22 cellular contexts compared by ENCODE assay signal in the genomic region with DNA sequence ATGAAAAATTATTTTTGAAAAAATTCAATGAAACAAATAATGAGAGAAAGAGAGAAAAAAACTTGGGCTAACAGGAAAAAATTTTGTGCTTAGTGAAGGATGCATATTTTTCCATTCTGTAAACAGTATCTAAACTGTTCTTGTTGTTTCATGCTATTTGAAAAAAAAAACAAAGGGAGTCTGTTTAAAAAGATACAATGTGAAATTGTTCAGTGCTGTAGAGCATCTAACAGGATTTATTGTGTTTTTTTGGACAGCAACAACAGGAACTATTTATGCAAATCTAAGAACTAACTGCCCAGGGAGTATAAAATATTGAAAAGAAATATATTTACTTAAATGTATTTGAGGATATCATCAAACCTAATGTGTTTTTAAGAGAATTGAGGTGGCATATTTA. TPM values are rescaled to one million over a fixed set of nuclear protein-coding genes. Genes with fewer than 3 reads are reported as not detected.
DNase-seq lines count a peak whose midpoint lies in the region; ATAC-seq lines count a peak whose summit lies in the region.
"Had no signal": no experiment of that assay in that cellular context is flagged by ENCODE, and none has a peak within 500 bp of the region (broad histone marks: within the 10 kb centered on the region; RNA-seq: fewer than 3 reads in every experiment).

No MANE protein-coding gene starts in this region.

- H3K4me1 ChIP-seq in aorta (ENCODE audit: control insufficient read depth in 1 of 2, insufficient read depth in 2 of 2, low read length in 2 of 2): no peaks in the 10 kb centered on the region
- H3K4me1 ChIP-seq: Peyer's patch had no signal

- DNase-seq in NCI-H1048 (lab: John Stamatoyannopoulos, UW) (peak; percentile 70), medulla oblongata (ENCODE audit: extremely low spot score) (peak; percentile 88), superior temporal gyrus (ENCODE audit: extremely low spot score) (peak; percentile 95), aorta (no peak), GDM1 (lab: John Stamatoyannopoulos, UW) (no peak), iPS-NIHi11 (ENCODE audit: low spot score) (no peak)
- no peak for DNase-seq in NK-92 treated with Interleukin-12 subunit alpha and Interleukin-12 subunit beta, amount 100 ng/mL, for 24 hours (lab: John Stamatoyannopoulos, UW)
- DNase-seq: AML-193; CD8-positive, alpha-beta memory T cell; H7; Kasumi-1; MG63; NCI-H1417 treated with DMSO at 0.1 percent for 48 hours; NCI-H187; NCI-H2107; NCI-H510A; NCI-H774; Peyer's patch had no signal

- no peaks in the 10 kb centered on the region for H3K36me3 ChIP-seq in aorta (ENCODE audit: control insufficient read depth in 1 of 2, insufficient read depth in 2 of 2, low read length in 1 of 2)
- H3K36me3 ChIP-seq: MG63, Peyer's patch had no signal

- no peaks in the 10 kb centered on the region for H3K9me3 ChIP-seq in aorta (ENCODE audit: control insufficient read depth, low read length)
- H3K9me3 ChIP-seq: MG63, Peyer's patch had no signal

- ATAC-seq in aorta (ENCODE audit: low FRiP score): no peak

- intact Hi-C loops in aorta (cut with DNase I): no loop called here

- no peak overlapping the region for H3K4me3 ChIP-seq in aorta (ENCODE audit: low read length in 2 of 2)
- H3K4me3 ChIP-seq: MG63, Peyer's patch had no signal

- H3K27me3 ChIP-seq in aorta (ENCODE audit: control insufficient read depth in 1 of 2, insufficient read depth in 2 of 2, low read length in 1 of 2): no peaks in the 10 kb centered on the region
- H3K27me3 ChIP-seq: MG63, Peyer's patch had no signal

- H3K27ac ChIP-seq in cingulate gyrus (ENCODE audit: low read depth, low read length): peak overlapping the region; percentile 98
- H3K27ac ChIP-seq in aorta (ENCODE audit: low read depth in 1 of 2, low read length in 2 of 2): no peak overlapping the region
- H3K27ac ChIP-seq: C4-2B, Peyer's patch had no signal

RNA-seq across cellular contexts. Expression of gene PEX5L, which starts 55.1 kb away (rescaled TPM):
- under 1 TPM in 1 of 2 donors, not detected in 1; 0.24 TPM for total RNA-seq in aorta
- not detected for polyA plus RNA-seq in aorta
- total RNA-seq: A172; CD8-positive, alpha-beta memory T cell; OCI-LY7; Peyer's patch had no signal

Comparison
In these comparisons a context has a peak if more than half of its experiments do, and no peak if none do; other contexts are left out.
1. DNase-seq: peak in NCI-H1048 (single experiment), medulla oblongata (single experiment) and superior temporal gyrus (single experiment); none in NK-92 treated with Interleukin-12 subunit alpha and Interleukin-12 subunit beta, amount 100 ng/mL, for 24 hours (single experiment), aorta (0 of 2), GDM1 (single experiment) and iPS-NIHi11 (single experiment).